Comparison of ENCODE assay signal across 8 cellular contexts in the genomic region with DNA sequence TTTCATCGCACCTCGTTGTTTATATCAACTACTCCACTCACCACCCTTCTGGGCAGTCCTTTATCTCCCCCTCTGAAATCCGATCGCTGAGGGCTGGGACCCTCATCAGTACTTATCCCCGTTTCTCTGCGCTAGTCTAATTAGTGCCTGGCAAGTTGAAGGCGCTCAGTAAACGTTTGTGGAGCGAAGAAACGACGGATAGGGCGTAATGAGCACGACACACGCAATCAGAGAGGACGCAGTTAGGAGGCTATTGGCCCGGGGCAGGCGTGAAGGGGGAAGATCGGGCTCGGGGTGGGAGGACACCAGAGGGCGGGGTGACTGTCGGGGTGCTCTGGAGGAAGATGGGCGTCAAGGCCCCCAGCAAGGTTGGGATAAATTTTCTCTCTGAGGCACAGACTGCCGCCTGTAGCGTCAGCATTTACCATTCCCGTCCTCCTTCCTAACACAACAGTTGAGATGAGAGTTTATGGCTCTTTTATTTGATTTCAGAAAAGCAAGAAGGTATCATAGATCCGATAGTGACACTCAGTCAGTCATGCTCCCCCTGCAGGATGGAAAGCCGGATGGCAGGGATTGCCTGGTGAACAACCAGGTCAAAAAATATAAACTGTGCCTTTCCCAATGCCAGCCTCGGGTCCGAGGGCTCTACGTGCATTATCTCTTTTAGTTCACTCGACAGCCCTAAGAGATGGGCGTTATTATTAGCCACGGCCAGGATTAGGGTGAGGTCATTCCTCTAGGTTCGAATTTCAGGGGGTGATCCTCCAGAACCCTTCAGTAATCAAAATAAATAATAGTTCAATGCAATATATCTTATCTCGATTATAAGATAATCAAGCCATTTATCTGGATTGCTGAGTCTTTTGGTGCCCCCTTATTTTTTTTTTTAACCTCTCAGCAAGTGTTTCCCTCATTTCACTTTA. TPM values are rescaled to one million over a fixed set of nuclear protein-coding genes. Genes with fewer than 3 reads are reported as not detected.
A peak's percentile ranks its signal among the peaks of the same experiment; 100 is the strongest.
DNase-seq lines count a peak whose midpoint lies in the region; ATAC-seq, FAIRE-seq and TF ChIP-seq lines count a peak whose summit lies in the region.

No MANE protein-coding gene starts in this region.

- ATAC-seq in A549 (peak; percentile 86), GM18868 (IDR thresholded peaks at IDR 0.05; ENCODE audit: unreplicated experiment) (peak; percentile 53)
- ATAC-seq in naive thymus-derived CD8-positive, alpha-beta T cell, result peak; percentile 85
- ATAC-seq in stimulated activated naive B cell treated with anti-CD40 and anti-IgM and Interleukin-4, amounts not matched to agents 10 μg/mL and 1 μg/mL and 100 μg/mL, for 72 hours (replicated peaks), result peak; percentile 85 to 87

- H3K36me3 Mint-ChIP-seq in naive thymus-derived CD8-positive, alpha-beta T cell, result no peaks in the 10 kb centered on the region
- H3K36me3 Mint-ChIP-seq in stimulated activated naive B cell treated with anti-CD40 and anti-IgM and Interleukin-4, amounts not matched to agents 10 μg/mL and 1 μg/mL and 100 μg/mL, for 72 hours, result no peaks in the 10 kb centered on the region

- peak overlapping the region; percentile 97 for H3K4me2 ChIP-seq in A549

- no peak; the same call in 1 of the 2 replicates for TF ChIP-seq POLR2A in A549 (IDR thresholded peaks at IDR 0.05; ENCODE audit: low read length)

- FAIRE-seq in A549 (lab: Jason Lieb, UNC), result no peak
- FAIRE-seq in RCC 7860 (lab: Jason Lieb, UNC), result no peak

- H3K4me1 Mint-ChIP-seq in naive thymus-derived CD8-positive, alpha-beta T cell, result peaks cover 16 to 45% (median 40%) of the 10 kb centered on the region in 4 donors
- H3K4me1 Mint-ChIP-seq in stimulated activated naive B cell treated with anti-CD40 and anti-IgM and Interleukin-4, amounts not matched to agents 10 μg/mL and 1 μg/mL and 100 μg/mL, for 72 hours, result peaks cover 30 to 36% of the 10 kb centered on the region in 2 donors

- no peaks in the 10 kb centered on the region for H3K27me3 Mint-ChIP-seq in naive thymus-derived CD8-positive, alpha-beta T cell
- H3K27me3 Mint-ChIP-seq in stimulated activated naive B cell treated with anti-CD40 and anti-IgM and Interleukin-4, amounts not matched to agents 10 μg/mL and 1 μg/mL and 100 μg/mL, for 72 hours, result no peaks in the 10 kb centered on the region

- H3K27ac Mint-ChIP-seq in naive thymus-derived CD8-positive, alpha-beta T cell, result peak overlapping the region; percentile 95 to 100 (median 99)
- H3K27ac Mint-ChIP-seq in stimulated activated naive B cell treated with anti-CD40 and anti-IgM and Interleukin-4, amounts not matched to agents 10 μg/mL and 1 μg/mL and 100 μg/mL, for 72 hours, result peak overlapping the region; percentile 97

- TF ChIP-seq EP300 in A549 (IDR thresholded peaks at IDR 0.05), result no peak

- peak; percentile 96 for TF ChIP-seq CTCF in A549 (IDR thresholded peaks at IDR 0.05)

- peak overlapping the region; percentile 67 for H3K4me3 ChIP-seq in A549

- CTCF ChIA-PET in A549 (lab: Yijun Ruan, JAX), result interaction anchor here (0.7 to 50.6 kb wide), 14 partner anchors 9 to 305 kb away, joined by 3 to 2036 read pairs (median 7); a partner anchor contains a TSS

- H3K36me3 ChIP-seq in KOPT-K1 (ENCODE audit: insufficient read depth, low read length), result no peaks in the 10 kb centered on the region

- peak; percentile 59 to 65 for TF ChIP-seq RAD21 in A549 (conservative IDR thresholded peaks at IDR 0.05 in 1 of 2, IDR thresholded peaks at IDR 0.05 in 1 of 2)

- H3K9me3 ChIP-seq in A549 (no peaks in the 10 kb centered on the region), KOPT-K1 (ENCODE audit: insufficient read depth, low read length, poor library complexity, severe bottlenecking) (no peaks in the 10 kb centered on the region)

- peak overlapping the region; percentile 83 to 93 for H3K27ac ChIP-seq in A549
- H3K27ac ChIP-seq in KOPT-K1 (ENCODE audit: low read depth, low read length, poor library complexity, severe bottlenecking), result peak overlapping the region; percentile 71

- H3K4me1 ChIP-seq in A549, result peaks cover 14% of the 10 kb centered on the region

- POLR2A ChIA-PET in A549 (lab: Yijun Ruan, JAX), result interaction anchor here (0.8 to 2.9 kb wide), 10 partner anchors 9 to 157 kb away, joined by 3 to 212 read pairs (median 14); a partner anchor contains a TSS
- POLR2A ChIA-PET in naive thymus-derived CD8-positive, alpha-beta T cell (lab: Charles Lee), result interaction anchor here (0.5 to 13.0 kb wide), 12 partner anchors 9 to 856 kb away, joined by 3 to 755 read pairs (median 10); a partner anchor contains a TSS

- H3K9me3 Mint-ChIP-seq in naive thymus-derived CD8-positive, alpha-beta T cell, result no peaks in the 10 kb centered on the region
- H3K9me3 Mint-ChIP-seq in stimulated activated naive B cell treated with anti-CD40 and anti-IgM and Interleukin-4, amounts not matched to agents 10 μg/mL and 1 μg/mL and 100 μg/mL, for 72 hours, result no peaks in the 10 kb centered on the region

- DNase-seq in A549 (ENCODE audit: low read depth in 1 of 2, low spot score in 1 of 2), result peak; percentile 79 to 88
- peak; percentile 69 for DNase-seq in RCC 7860 (ENCODE audit: low spot score)
- DNase-seq in activated T-helper 1 cell treated with Interleukin-2 at 50 U/mL for 16 hours (ENCODE audit: low read depth), result peak; percentile 72
- peak; percentile 89 for DNase-seq in fibroblast of gingiva (ENCODE audit: low read depth)
- peak; percentile 74 to 95 (median 86) for DNase-seq in naive thymus-derived CD8-positive, alpha-beta T cell
- peak; percentile 76 for DNase-seq in stimulated activated naive B cell treated with anti-CD40 and anti-IgM and Interleukin-4, amounts not matched to agents 10 μg/mL and 1 μg/mL and 100 μg/mL, for 72 hours

- H3K4me3 Mint-ChIP-seq in naive thymus-derived CD8-positive, alpha-beta T cell, result peak overlapping the region; percentile 93 to 97 (median 95)
- peak overlapping the region; percentile 87 to 92 for H3K4me3 Mint-ChIP-seq in stimulated activated naive B cell treated with anti-CD40 and anti-IgM and Interleukin-4, amounts not matched to agents 10 μg/mL and 1 μg/mL and 100 μg/mL, for 72 hours

- WGBS in A549 (ENCODE audit: missing lambda C conversion rate), result 4% methylated on average over 35 of the region's 35 CpGs

TF ChIP-seq in A549, 52 proteins besides CTCF, POLR2A, EP300 and RAD21 (continues in another document):
- TF ChIP-seq JUN (IDR thresholded peaks at IDR 0.05) (no peak; a peak in 3 of 5 replicates), ZNF302 (CRISPR knock-in tag; IDR thresholded peaks at IDR 0.05) (no peak), CHD4 (IDR thresholded peaks at IDR 0.05; ENCODE audit: borderline replicate concordance) (peak; percentile 88), EHF (CRISPR knock-in tag; IDR thresholded peaks at IDR 0.05) (no peak), CBX2 (IDR thresholded peaks at IDR 0.05; ENCODE audit: borderline replicate concordance, low read depth) (no peak), CBX8 (IDR thresholded peaks at IDR 0.05) (no peak), ZSCAN20 (CRISPR knock-in tag; IDR thresholded peaks at IDR 0.05) (no peak), RCOR1 (IDR thresholded peaks at IDR 0.05; ENCODE audit: low read depth, low read length) (no peak), NFE2L2 (conservative IDR thresholded peaks at IDR 0.05; ENCODE audit: low read length) (no peak), FOSL2 (IDR thresholded peaks at IDR 0.05) (no peak), FOSL2 (CRISPR knock-in tag; IDR thresholded peaks at IDR 0.05) (peak; percentile 13; the same call in 1 of the 2 replicates), RFX5 (IDR thresholded peaks at IDR 0.05) (no peak), HEYL (CRISPR knock-in tag; IDR thresholded peaks at IDR 0.05) (no peak), SMC3 (IDR thresholded peaks at IDR 0.05) (peak; percentile 76), HOXB5 (CRISPR knock-in tag; IDR thresholded peaks at IDR 0.05) (no peak), KDM1A (IDR thresholded peaks at IDR 0.05; ENCODE audit: low read depth) (no peak), HOXA7 (CRISPR knock-in tag; IDR thresholded peaks at IDR 0.05) (no peak), ESRRA (IDR thresholded peaks at IDR 0.05; ENCODE audit: borderline replicate concordance, low read length) (no peak), MAZ (IDR thresholded peaks at IDR 0.05; ENCODE audit: borderline replicate concordance, low read depth, low read length) (no peak), NR3C1 (IDR thresholded peaks at IDR 0.05) (no peak)
- TF ChIP-seq, protein P1, sequence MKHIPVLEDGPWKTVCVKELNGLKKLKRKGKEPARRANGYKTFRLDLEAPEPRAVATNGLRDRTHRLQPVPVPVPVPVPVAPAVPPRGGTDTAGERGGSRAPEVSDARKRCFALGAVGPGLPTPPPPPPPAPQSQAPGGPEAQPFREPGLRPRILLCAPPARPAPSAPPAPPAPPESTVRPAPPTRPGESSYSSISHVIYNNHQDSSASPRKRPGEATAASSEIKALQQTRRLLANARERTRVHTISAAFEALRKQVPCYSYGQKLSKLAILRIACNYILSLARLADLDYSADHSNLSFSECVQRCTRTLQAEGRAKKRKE (CRISPR knock-in tag; IDR thresholded peaks at IDR 0.05; ENCODE audit: low read depth), result no peak
- TF ChIP-seq, protein P2, sequence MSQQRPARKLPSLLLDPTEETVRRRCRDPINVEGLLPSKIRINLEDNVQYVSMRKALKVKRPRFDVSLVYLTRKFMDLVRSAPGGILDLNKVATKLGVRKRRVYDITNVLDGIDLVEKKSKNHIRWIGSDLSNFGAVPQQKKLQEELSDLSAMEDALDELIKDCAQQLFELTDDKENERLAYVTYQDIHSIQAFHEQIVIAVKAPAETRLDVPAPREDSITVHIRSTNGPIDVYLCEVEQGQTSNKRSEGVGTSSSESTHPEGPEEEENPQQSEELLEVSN (IDR thresholded peaks at IDR 0.05; ENCODE audit: borderline replicate concordance, low read depth), result no peak
- TF ChIP-seq, protein P3, sequence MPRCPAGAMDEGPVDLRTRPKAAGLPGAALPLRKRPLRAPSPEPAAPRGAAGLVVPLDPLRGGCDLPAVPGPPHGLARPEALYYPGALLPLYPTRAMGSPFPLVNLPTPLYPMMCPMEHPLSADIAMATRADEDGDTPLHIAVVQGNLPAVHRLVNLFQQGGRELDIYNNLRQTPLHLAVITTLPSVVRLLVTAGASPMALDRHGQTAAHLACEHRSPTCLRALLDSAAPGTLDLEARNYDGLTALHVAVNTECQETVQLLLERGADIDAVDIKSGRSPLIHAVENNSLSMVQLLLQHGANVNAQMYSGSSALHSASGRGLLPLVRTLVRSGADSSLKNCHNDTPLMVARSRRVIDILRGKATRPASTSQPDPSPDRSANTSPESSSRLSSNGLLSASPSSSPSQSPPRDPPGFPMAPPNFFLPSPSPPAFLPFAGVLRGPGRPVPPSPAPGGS (IDR thresholded peaks at IDR 0.05), result no peak

RNA-seq across cellular contexts. Expression of a gene that starts 9.5 kb away (rescaled TPM):
- polyA plus RNA-seq in A549 (2011; rRNA removed) (21.0 and 21.1 TPM in 2 replicates), A549 (2017; fragmentation: RNase III; extraction: RNeasy Plus Mini Kit Qiagen cat#74134 plus additional on column Dnase treatment) (9.9 to 11.9 TPM (median 11.7 TPM) in 3 replicates)
- polyA plus RNA-seq in A549 (2012; cell fraction: cytosol; rRNA removed), result 27.5 and 29.3 TPM in 2 replicates
- polyA plus RNA-seq in A549 (2012; cell fraction: nucleus; rRNA removed), result 21.1 and 26.6 TPM in 2 replicates
- polyA minus RNA-seq in A549 (2011; rRNA and poly(A)+ RNA removed), result 18.6 and 19.9 TPM in 2 replicates
- 1 to 10 TPM; 1.6 to 2.4 TPM for total RNA-seq in naive thymus-derived CD8-positive, alpha-beta T cell
- 1 to 10 TPM; 1.1 to 3.2 (median 2.2) TPM for polyA plus RNA-seq in naive thymus-derived CD8-positive, alpha-beta T cell

Comparison
In these comparisons a context has a peak if more than half of its experiments do, and no peak if none do; other contexts are left out.
1. Peak in every context shown above with its lines: DNase-seq, ATAC-seq, H3K4me3 ChIP-seq and H3K27ac ChIP-seq.